In the genomic region with DNA sequence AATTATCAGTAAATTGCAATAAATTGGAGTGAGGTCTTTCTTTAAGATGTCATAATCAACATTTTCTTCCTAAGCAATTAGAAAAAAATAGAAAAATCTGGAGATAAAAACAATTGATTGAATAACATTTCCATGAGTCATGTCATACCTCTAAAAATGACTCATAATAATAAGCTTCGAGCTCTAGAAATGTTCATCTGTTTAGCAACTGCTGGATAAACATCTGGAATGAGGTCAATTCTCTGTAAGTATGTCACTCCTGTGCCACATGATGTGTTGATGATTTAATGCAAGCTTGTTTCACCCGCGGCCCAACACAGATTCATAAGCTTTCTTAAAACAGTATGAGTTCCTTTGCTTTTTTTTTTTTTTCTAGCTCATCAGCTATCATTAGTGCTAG, we compare ENCODE assay signal across 13 cellular contexts. TPM values are rescaled to one million over a fixed set of nuclear protein-coding genes. Genes with fewer than 3 reads are reported as not detected.
A peak's percentile ranks its signal among the peaks of the same experiment; 100 is the strongest.
DNase-seq lines count a peak whose midpoint lies in the region; ATAC-seq and TF ChIP-seq lines count a peak whose summit lies in the region.
"Had no signal": no experiment of that assay in that cellular context is flagged by ENCODE, and none has a peak within 500 bp of the region (broad histone marks: within the 10 kb centered on the region; RNA-seq: fewer than 3 reads in every experiment).

No MANE protein-coding gene starts in this region.

- TF ChIP-seq CTCF in BJ (IDR thresholded peaks at IDR 0.05; ENCODE audit: insufficient read depth, low read depth, low read length) (no peak), astrocyte of the cerebellum (IDR thresholded peaks at IDR 0.05; ENCODE audit: low read depth, low read length, missing control alignments) (no peak)

- no peaks in the 10 kb centered on the region for H3K36me3 ChIP-seq in BJ (ENCODE audit: control insufficient read depth, insufficient read depth, low read length)
- H3K36me3 ChIP-seq: neural progenitor cell had no signal

- POLR2A ChIA-PET in BJ (lab: Charles Lee), result no interaction called here

- CTCF ChIA-PET in BJ (lab: Yijun Ruan, JAX), result interaction anchor here (1.6 kb wide), 1 partner anchor 34 kb away, joined by 6 read pairs; no protein-coding TSS in a partner anchor

- in situ Hi-C loops in astrocyte of the cerebellum (cut with HindIII; ENCODE audit: low sequenced_read_pairs), result no loop called here

- no peaks in the 10 kb centered on the region for H3K27me3 ChIP-seq in BJ (ENCODE audit: control insufficient read depth, insufficient read depth, low read length)
- H3K27me3 ChIP-seq: neural progenitor cell had no signal

- H3K4me3 ChIP-seq in BJ (ENCODE audit: low read depth, low read length), result no peak overlapping the region
- H3K4me3 ChIP-seq in astrocyte of the cerebellum (ENCODE audit: low read depth, low read length), result no peak overlapping the region
- H3K4me3 ChIP-seq: neural progenitor cell had no signal

- DNase-seq in BJ (ENCODE audit: low read depth) (peak; percentile 73), HT1080 (ENCODE audit: low read depth) (peak; percentile 70), astrocyte of the cerebellum (ENCODE audit: low read depth) (peak; percentile 23), hepatic stellate cell (ENCODE audit: low spot score) (peak; percentile 21), COR-L47 (lab: John Stamatoyannopoulos, UW) (no peak)
- no peak for DNase-seq in activated CD4-positive, alpha-beta T cell treated with anti-CD3 and anti-CD28 coated beads for 48 hours
- DNase-seq: activated gamma-delta T cell, DMS153, left cardiac atrium, NCI-H2029 had no signal

- no peak for ATAC-seq in GM19452 (IDR thresholded peaks at IDR 0.05; ENCODE audit: unreplicated experiment)
- ATAC-seq in GM19035 (IDR thresholded peaks at IDR 0.05; ENCODE audit: unreplicated experiment), result no peak
- ATAC-seq: left cardiac atrium had no signal

RNA-seq across cellular contexts. Expression of gene PAM, which starts 39.7 kb away (rescaled TPM):
- polyA plus RNA-seq in BJ (2011; rRNA removed), result 256 and 389 TPM in 2 replicates
- polyA minus RNA-seq in BJ (2011; rRNA and poly(A)+ RNA removed), result 132 and 143 TPM in 2 replicates
- total RNA-seq in HT1080 (2014; rRNA removed; shearing (Covaris generic)), result 90.0 and 110 TPM in 2 replicates
- polyA plus RNA-seq in HT1080 (2015; cell fraction: cytosol; rRNA removed), result 174 and 193 TPM in 2 replicates
- polyA plus RNA-seq in HT1080 (2015; cell fraction: nucleus; rRNA removed), result 257 and 259 TPM in 2 replicates

Comparison
In these comparisons a context has a peak if more than half of its experiments do, and no peak if none do; other contexts are left out.
1. DNase-seq: peak in BJ (single experiment), HT1080 (single experiment), astrocyte of the cerebellum (single experiment) and hepatic stellate cell (single experiment); none in COR-L47 (single experiment) and activated CD4-positive, alpha-beta T cell treated with anti-CD3 and anti-CD28 coated beads for 48 hours (single experiment).